ENCODE assay signal across 10 cellular contexts in genomic region chr2:68385232-68385906, GRCh38. TPM values are rescaled to one million over a fixed set of nuclear protein-coding genes. Genes with fewer than 3 reads are reported as not detected.
DNase-seq lines count a peak whose midpoint lies in the region; ATAC-seq and TF ChIP-seq lines count a peak whose summit lies in the region.
"Had no signal": no experiment of that assay in that cellular context is flagged by ENCODE, and none has a peak within 500 bp of the region (broad histone marks: within the 10 kb centered on the region; RNA-seq: fewer than 3 reads in every experiment).

No MANE protein-coding gene starts in this region.

- no peak overlapping the region for H3K4me3 Mint-ChIP-seq in glutamatergic neuron (ENCODE audit: unreplicated experiment)
- H3K4me3 Mint-ChIP-seq: brain, neural crest cell had no signal

- H3K9me3 Mint-ChIP-seq in glutamatergic neuron (ENCODE audit: unreplicated experiment) = no peaks in the 10 kb centered on the region
- H3K9me3 Mint-ChIP-seq: neural crest cell had no signal

- peak; percentile 70 for ATAC-seq in GM18498 (IDR thresholded peaks at IDR 0.05; ENCODE audit: unreplicated experiment)
- ATAC-seq in GM21447 (IDR thresholded peaks at IDR 0.05; ENCODE audit: unreplicated experiment) = peak; percentile 56

- TF ChIP-seq CTCF in glutamatergic neuron (IDR thresholded peaks at IDR 0.05; ENCODE audit: partially characterized antibody, unreplicated experiment) (no peak), brain microvascular endothelial cell (IDR thresholded peaks at IDR 0.05; ENCODE audit: low read depth, low read length, missing control alignments) (no peak)

- H3K4me3 ChIP-seq in brain microvascular endothelial cell (ENCODE audit: low read depth, low read length) = no peak overlapping the region

- H3K27ac Mint-ChIP-seq in glutamatergic neuron (ENCODE audit: unreplicated experiment) = peak overlapping the region; percentile 20
- H3K27ac Mint-ChIP-seq: brain had no signal

- peaks cover 10% of the 10 kb centered on the region for H3K4me1 Mint-ChIP-seq in glutamatergic neuron (ENCODE audit: low read depth, unreplicated experiment)
- H3K4me1 Mint-ChIP-seq: neural crest cell had no signal

- H3K36me3 Mint-ChIP-seq in glutamatergic neuron (ENCODE audit: unreplicated experiment) = no peaks in the 10 kb centered on the region
- H3K36me3 Mint-ChIP-seq: brain had no signal

- in situ Hi-C loops in KBM-7 (cut with MboI; ENCODE audit: low pct_unique_long_range_greater_than_20kb, low sequenced_read_pairs) = no loop called here
- in situ Hi-C loops in brain microvascular endothelial cell (cut with HindIII; ENCODE audit: low pct_ligation_motif_present, low sequenced_read_pairs) = no loop called here

- peak; percentile 73 for DNase-seq in KBM-7
- peak; percentile 60 for DNase-seq in glutamatergic neuron
- DNase-seq in effector CD8-positive, alpha-beta T cell (lab: John Stamatoyannopoulos, UW) = no peak
- DNase-seq in SKM-1 (lab: John Stamatoyannopoulos, UW; ENCODE audit: unreplicated experiment) = no peak
- no peak for DNase-seq in brain microvascular endothelial cell
- no peak for DNase-seq in NCI-H1930 (lab: John Stamatoyannopoulos, UW)

- H3K36me3 ChIP-seq in brain microvascular endothelial cell (replicated peaks) = no peaks in the 10 kb centered on the region

- peaks cover 4% of the 10 kb centered on the region for H3K27me3 Mint-ChIP-seq in glutamatergic neuron (ENCODE audit: unreplicated experiment)

- peaks cover 2% of the 10 kb centered on the region for H3K27me3 ChIP-seq in brain microvascular endothelial cell (replicated peaks)

- no peak overlapping the region for H3K27ac ChIP-seq in brain microvascular endothelial cell

RNA-seq across cellular contexts. Expression of gene PLEK, which starts 20.3 kb away (rescaled TPM):
- not detected for total RNA-seq in glutamatergic neuron (ENCODE audit: unreplicated experiment)
- total RNA-seq: neural crest cell had no signal

Comparison
In these comparisons a context has a peak if more than half of its experiments do, and no peak if none do; other contexts are left out.
1. DNase-seq: peak in KBM-7 (single experiment) and glutamatergic neuron (single experiment); none in effector CD8-positive, alpha-beta T cell (single experiment), SKM-1 (single experiment), brain microvascular endothelial cell (single experiment) and NCI-H1930 (0 of 2).